ENCODE assay signal across 32 cellular contexts in genomic region chr13:31818236-31818635, GRCh38.
"Had no signal": no experiment of that assay in that cellular context is flagged by ENCODE, and none has a peak within 500 bp of the region (broad histone marks: within the 10 kb centered on the region; RNA-seq: fewer than 3 reads in every experiment).

No MANE protein-coding gene starts in this region.

- H3K4me3 Mint-ChIP-seq: activated CD4-positive, alpha-beta T cell treated with anti-CD3 and anti-CD28 coated beads, Interleukin-2, amount 10 ng/mL, durations not matched to agents 7 days and 5 days; activated CD8-positive, alpha-beta T cell treated with anti-CD3 and anti-CD28 coated beads, Interleukin-2, amount 10 ng/mL, durations not matched to agents 7 days and 5 days; activated naive CD4-positive, alpha-beta T cell treated with anti-CD3 and anti-CD28 coated beads, Interleukin-2, amount 10 ng/mL, durations not matched to agents 7 days and 5 days; activated naive CD8-positive, alpha-beta T cell; activated naive CD8-positive, alpha-beta T cell treated with anti-CD3 and anti-CD28 coated beads, Interleukin-2, amount 50 U/mL, for 24 hours; activated T-cell treated with anti-CD3 and anti-CD28 coated beads, Interleukin-2, amount 50 U/mL, for 4 hours; T-helper 1 cell treated with Interleukin-12 subunit alpha and Interleukin-12 subunit beta and Interleukin-4 antibody, amounts not matched to agents 30 μg/mL and 1 μg/mL, for 36 hours; T-helper 2 cell treated with Interferon-gamma antibody and Interleukin-4, amounts not matched to agents 5 μg/mL and 100 μg/mL, for 36 hours had no signal

- H3K36me3 Mint-ChIP-seq: activated naive CD4-positive, alpha-beta T cell treated with anti-CD3 and anti-CD28 coated beads, Interleukin-2, amount 10 ng/mL, durations not matched to agents 7 days and 5 days had no signal

- H3K27ac Mint-ChIP-seq: activated CD4-positive, alpha-beta T cell treated with anti-CD3 and anti-CD28 coated beads, Interleukin-2, amount 10 ng/mL, durations not matched to agents 7 days and 5 days; activated CD8-positive, alpha-beta T cell treated with anti-CD3 and anti-CD28 coated beads, Interleukin-2, amount 10 ng/mL, durations not matched to agents 7 days and 5 days; activated naive CD4-positive, alpha-beta T cell treated with anti-CD3 and anti-CD28 coated beads, Interleukin-2, amount 10 ng/mL, durations not matched to agents 7 days and 5 days; activated naive CD8-positive, alpha-beta T cell; activated naive CD8-positive, alpha-beta T cell treated with anti-CD3 and anti-CD28 coated beads, Interleukin-2, amount 50 U/mL, for 24 hours; T-helper 1 cell treated with Interleukin-12 subunit alpha and Interleukin-12 subunit beta and Interleukin-4 antibody, amounts not matched to agents 30 μg/mL and 1 μg/mL, for 36 hours; T-helper 2 cell treated with Interferon-gamma antibody and Interleukin-4, amounts not matched to agents 5 μg/mL and 100 μg/mL, for 36 hours had no signal

- DNase-seq: activated CD4-positive, alpha-beta T cell treated with anti-CD3 and anti-CD28 coated beads, Interleukin-2, amount 10 ng/mL, durations not matched to agents 7 days and 5 days; activated CD4-positive, alpha-beta T cell treated with anti-CD3 and anti-CD28 coated beads, Interleukin-2, amount 50 U/mL, for 48 hours; activated CD8-positive, alpha-beta T cell treated with anti-CD3 and anti-CD28 coated beads, Interleukin-2, amount 10 ng/mL, durations not matched to agents 7 days and 5 days; activated effector memory CD4-positive, alpha-beta T cell treated with Interleukin-2 at 50 U/mL for 16 hours; activated naive CD4-positive, alpha-beta T cell treated with anti-CD3 and anti-CD28 coated beads, Interleukin-2, amount 10 ng/mL, durations not matched to agents 7 days and 5 days; activated naive CD8-positive, alpha-beta T cell treated with anti-CD3 and anti-CD28 coated beads, Interleukin-2, amount 50 U/mL, for 24 hours; activated T-cell treated with anti-CD3 and anti-CD28 coated beads for 4 hours; activated T-cell treated with anti-CD3 and anti-CD28 coated beads, Interleukin-2, amount 50 U/mL, for 4 hours; amygdala; body of pancreas; central memory CD4-positive, alpha-beta T cell; MG63; NCI-H1048; NCI-H1105 treated with DMSO at 0.1 percent for 48 hours; NCI-H1436; NCI-H1694 treated with DMSO at 0.1 percent for 48 hours; NCI-H2029; NCI-H510A; NCI-H526; NCI-H748 treated with DMSO at 0.1 percent for 48 hours; NK-92 treated with Interleukin-12 subunit alpha and Interleukin-12 subunit beta, amount 100 ng/mL, for 24 hours; PC-3; Peyer's patch; RPMI8226; SHP77 treated with DMSO at 0.1 percent for 48 hours; SK-N-SH had no signal

- FAIRE-seq: TTC549 had no signal

- H3K4me1 ChIP-seq: ascending aorta, body of pancreas, Peyer's patch, SJSA1 had no signal

- H3K27me3 Mint-ChIP-seq: activated naive CD8-positive, alpha-beta T cell treated with anti-CD3 and anti-CD28 coated beads, Interleukin-2, amount 50 U/mL, for 24 hours had no signal

- H3K27ac ChIP-seq: ascending aorta, body of pancreas, Peyer's patch, SJSA1 had no signal

- H3K9me2 ChIP-seq: SK-N-SH had no signal

- H3K27me3 ChIP-seq: ascending aorta, body of pancreas, MG63, Peyer's patch, SJSA1 had no signal

- H3K4me2 ChIP-seq: SK-N-SH had no signal

- H3K9me3 ChIP-seq: body of pancreas, SK-N-SH had no signal

- H3K36me3 ChIP-seq: ascending aorta, MG63, Peyer's patch, SJSA1 had no signal

- H3K4me3 ChIP-seq: ascending aorta, body of pancreas, MG63, Peyer's patch, SJSA1 had no signal

- H3K4me1 Mint-ChIP-seq: activated CD4-positive, alpha-beta T cell treated with anti-CD3 and anti-CD28 coated beads, Interleukin-2, amount 10 ng/mL, durations not matched to agents 7 days and 5 days; activated naive CD4-positive, alpha-beta T cell treated with anti-CD3 and anti-CD28 coated beads, Interleukin-2, amount 10 ng/mL, durations not matched to agents 7 days and 5 days; activated naive CD8-positive, alpha-beta T cell treated with anti-CD3 and anti-CD28 coated beads, Interleukin-2, amount 50 U/mL, for 24 hours had no signal

- ATAC-seq: activated CD8-positive, alpha-beta T cell treated with anti-CD3 and anti-CD28 coated beads, Interleukin-2, amount 10 ng/mL, durations not matched to agents 7 days and 5 days; activated naive CD8-positive, alpha-beta T cell treated with anti-CD3 and anti-CD28 coated beads, Interleukin-2, amount 50 U/mL, for 24 hours; activated T-cell treated with anti-CD3 and anti-CD28 coated beads, Interleukin-2, amount 50 U/mL, for 4 hours; body of pancreas; PC-3 had no signal

- H3K9ac ChIP-seq: SK-N-SH had no signal
